In the genomic region with DNA sequence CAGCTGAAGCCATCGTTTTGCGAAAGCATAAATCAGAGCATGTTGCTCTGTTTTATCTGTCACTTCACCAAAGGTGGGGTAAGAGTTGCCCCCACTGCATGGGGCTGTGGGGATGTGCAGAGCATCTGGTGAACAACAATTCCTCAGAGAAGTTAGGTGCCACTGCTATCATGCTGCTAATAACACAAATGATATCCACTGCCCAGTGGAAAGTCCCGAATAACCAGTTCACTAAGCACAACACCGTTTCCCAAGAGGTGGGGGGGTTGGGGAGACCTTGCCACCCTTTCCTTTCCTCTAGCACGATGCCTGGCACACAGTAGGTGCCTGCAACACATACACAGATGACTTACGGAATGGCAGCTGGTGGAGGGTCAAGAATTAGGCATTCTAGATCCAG, we compare ENCODE assay signal across 27 cellular contexts. TPM values are rescaled to one million over a fixed set of nuclear protein-coding genes. Genes with fewer than 3 reads are reported as not detected.
DNase-seq lines count a peak whose midpoint lies in the region; ATAC-seq, FAIRE-seq and TF ChIP-seq lines count a peak whose summit lies in the region.
"Had no signal": no experiment of that assay in that cellular context is flagged by ENCODE, and none has a peak within 500 bp of the region (broad histone marks: within the 10 kb centered on the region; RNA-seq: fewer than 3 reads in every experiment).

No MANE protein-coding gene starts in this region.

- ATAC-seq in SK-N-SH treated with all-trans-retinoic acid at 6 μM for 48 hours: no peak
- ATAC-seq: stimulated activated effector memory CD8-positive, alpha-beta T cell treated with anti-CD3 and anti-CD28 coated beads, Interleukin-12 subunit alpha, Interleukin-12 subunit beta, amount 100 ng/mL, for 72 hours had no signal

- H4K91ac ChIP-seq in neuronal stem cell (ENCODE audit: low read depth, low read length, poor library complexity): no peak overlapping the region

- WGBS in SK-N-SH (ENCODE audit: low lambda C conversion rate): 79% methylated on average over 6 of the region's 6 CpGs
- WGBS in neuronal stem cell (ENCODE audit: extremely low coverage in 2 of 2, insufficient read length in 2 of 2, insufficient replicate concordance in 1 of 2), 2 donors: no CpG with 5 or more reads among the region's 6 CpGs
- WGBS in transverse colon (ENCODE audit: low coverage in 1 of 2), 2 donors: 53% methylated on average over 6 of the region's 6 CpGs; no CpG with 5 or more reads in 1 of the 2 donors

- peaks cover 24 to 31% of the 10 kb centered on the region in 2 experiments; a peak in 3 of 4 replicates for H3K4me1 ChIP-seq in SK-N-SH (ENCODE audit: control insufficient read depth in 1 of 2, insufficient read depth in 2 of 2, low read depth in 1 of 2, low read length in 1 of 2)
- H3K4me1 ChIP-seq in endothelial cell of umbilical vein (ENCODE audit: control insufficient read depth, extremely low read depth, insufficient read depth, low read length): peaks cover 32% of the 10 kb centered on the region
- peaks cover 19 to 23% of the 10 kb centered on the region in 2 donors for H3K4me1 ChIP-seq in neuronal stem cell (ENCODE audit: control insufficient read depth in 2 of 2, insufficient read depth in 1 of 2, low read depth in 1 of 2, low read length in 2 of 2)
- peaks cover 15 to 34% (median 27%) of the 10 kb centered on the region in 4 donors for H3K4me1 ChIP-seq in transverse colon

- H3K4me2 ChIP-seq in SK-N-SH (peak overlapping the region; percentile 45; the same call in 1 of the 2 replicates), endothelial cell of umbilical vein (ENCODE audit: insufficient read depth, low read length) (no peak overlapping the region), neuronal stem cell (ENCODE audit: insufficient read depth, low read length, poor library complexity, severe bottlenecking) (no peak overlapping the region)

- TF ChIP-seq EP300 in SK-N-SH (IDR thresholded peaks at IDR 0.05; ENCODE audit: borderline replicate concordance in 1 of 2, low read depth in 1 of 2, low read length in 1 of 2): no peak
- TF ChIP-seq EP300 in transverse colon (IDR thresholded peaks at IDR 0.05; ENCODE audit: low read depth): no peak

- H3K36me3 ChIP-seq in SK-N-SH (replicated peaks in 1 of 2; ENCODE audit: control insufficient read depth in 1 of 2, insufficient read depth in 2 of 2, low read length in 1 of 2): no peaks in the 10 kb centered on the region
- H3K36me3 ChIP-seq in endothelial cell of umbilical vein (ENCODE audit: control insufficient read depth in 2 of 2, extremely low read depth in 1 of 2, insufficient read depth in 2 of 2, low read length in 2 of 2): no peaks in the 10 kb centered on the region
- H3K36me3 ChIP-seq in neuronal stem cell (replicated peaks in 1 of 2; ENCODE audit: control insufficient read depth in 2 of 2, insufficient read depth in 2 of 2, low read length in 2 of 2): no peaks in the 10 kb centered on the region
- H3K36me3 ChIP-seq in transverse colon: no peaks in the 10 kb centered on the region

- H3F3A ChIP-seq in SK-N-SH (replicated peaks; ENCODE audit: insufficient read depth): peaks cover 18% of the 10 kb centered on the region

- CTCF ChIA-PET in SK-N-SH (lab: Yijun Ruan, JAX) (interaction anchor here (1.0 to 16.4 kb wide), 5 partner anchors 8 to 204 kb away, joined by 3 to 446 read pairs (median 3); a partner anchor contains a TSS), endothelial cell of umbilical vein (lab: Charles Lee) (interaction anchor here (1.5 to 10.0 kb wide), 6 partner anchors 12 to 321 kb away, joined by 5 to 442 read pairs (median 76); a partner anchor contains a TSS), RWPE1 (lab: Yijun Ruan, JAX) (interaction anchor here (0.6 kb wide), 1 partner anchor 1643 kb away, joined by 4 read pairs; no protein-coding TSS in a partner anchor)

- peak overlapping the region; percentile 53 for H2BK15ac ChIP-seq in neuronal stem cell (ENCODE audit: low read length)

- H3K14ac ChIP-seq in neuronal stem cell (ENCODE audit: low read length): no peak overlapping the region

- in situ Hi-C loops in transverse colon (cut with MboI; ENCODE audit: low pct_ligation_motif_present in 1 of 4, low pct_unique_long_range_greater_than_20kb in 1 of 4, low sequenced_read_pairs in 3 of 4): loop anchor here in 2 of 4 donors (5.0 to 25.0 kb wide), 3 partner anchors 53 to 434 kb away; a partner anchor contains a TSS

- intact Hi-C loops in endothelial cell of umbilical vein (cut with micrococcal nuclease): loop anchor here (1.0 to 5.0 kb wide), 3 partner anchors 52 to 441 kb away; no protein-coding TSS in a partner anchor
- intact Hi-C loops in transverse colon (cut with DNase I; ENCODE audit: low total_unique reads): loop anchor here (1.0 kb wide), 1 partner anchor 56 kb away; no protein-coding TSS in a partner anchor

- H2BK5ac ChIP-seq in neuronal stem cell (ENCODE audit: low read length): no peak overlapping the region

- no peak overlapping the region for H2BK12ac ChIP-seq in neuronal stem cell (ENCODE audit: low read length)

- DNase-seq in SK-N-SH: no peak
- peak; percentile 35 for DNase-seq in endothelial cell of umbilical vein (ENCODE audit: low read depth, low spot score)
- DNase-seq in neuronal stem cell (ENCODE audit: low spot score): no peak
- no peak for DNase-seq in transverse colon
- DNase-seq in RWPE1 (ENCODE audit: low spot score): no peak
- DNase-seq in 8988T: no peak
- no peak for DNase-seq in activated gamma-delta T cell treated with Interleukin-2 at 50 U/mL for 16 hours
- DNase-seq: activated CD4-positive, alpha-beta T cell treated with anti-CD3 and anti-CD28 coated beads, Interleukin-2, amount 50 U/mL, for 1 hour; activated CD8-positive, alpha-beta memory T cell treated with anti-CD3 and anti-CD28 coated beads, Interleukin-2, amount 50 U/mL, for 48 hours; activated naive CD4-positive, alpha-beta T cell treated with Interleukin-2 at 50 U/mL for 16 hours; effector memory CD4-positive, alpha-beta T cell; hippocampal formation; Karpas-422; NCI-H1048; NCI-H2081; NCI-H510A treated with DMSO at 0.1 percent for 48 hours; retina; SHP77 treated with DMSO at 0.1 percent for 48 hours; T-helper 1 cell had no signal

- no peak overlapping the region for H4K8ac ChIP-seq in neuronal stem cell (ENCODE audit: low read depth, low read length)

- H3K27me3 ChIP-seq in SK-N-SH (ENCODE audit: insufficient read depth): no peaks in the 10 kb centered on the region
- H3K27me3 ChIP-seq in endothelial cell of umbilical vein (ENCODE audit: control insufficient read depth in 2 of 2, insufficient read depth in 2 of 2, low read length in 2 of 2): no peaks in the 10 kb centered on the region
- H3K27me3 ChIP-seq in neuronal stem cell (ENCODE audit: control insufficient read depth in 3 of 3, insufficient read depth in 3 of 3, low read depth in 1 of 3, low read length in 3 of 3): no peaks in the 10 kb centered on the region
- H3K27me3 ChIP-seq in transverse colon: no peaks in the 10 kb centered on the region

- no peak overlapping the region for H3K4ac ChIP-seq in neuronal stem cell (ENCODE audit: low read length)

- no peak overlapping the region for H2AFZ ChIP-seq in SK-N-SH (ENCODE audit: low read depth)
- no peak overlapping the region for H2AFZ ChIP-seq in endothelial cell of umbilical vein (ENCODE audit: low read depth, low read length)
- H2AFZ ChIP-seq in neuronal stem cell (ENCODE audit: low read length): no peak overlapping the region

- H2AK5ac ChIP-seq in neuronal stem cell (ENCODE audit: low read depth, low read length): peak overlapping the region; percentile 11

- POLR2A ChIA-PET in SK-N-SH (lab: Yijun Ruan, JAX) (no interaction called here), endothelial cell of umbilical vein (lab: Charles Lee) (no interaction called here), RWPE1 (lab: Yijun Ruan, JAX; ENCODE audit: low non-redundant PET) (no interaction called here)

- H3K9me1 ChIP-seq in endothelial cell of umbilical vein (replicated peaks; ENCODE audit: control insufficient read depth, extremely low read depth, insufficient read depth, low read length): no peaks in the 10 kb centered on the region

- TF ChIP-seq POLR2A in endothelial cell of umbilical vein (IDR thresholded peaks at IDR 0.05; ENCODE audit: low read depth, low read length): no peak
- no peak for TF ChIP-seq POLR2A in transverse colon (IDR thresholded peaks at IDR 0.05)

- no peaks in the 10 kb centered on the region for H3K9me2 ChIP-seq in SK-N-SH

- no peak overlapping the region for H3K4me3 ChIP-seq in SK-N-SH (ENCODE audit: low read depth in 2 of 2, low read length in 1 of 2)
- no peak overlapping the region for H3K4me3 ChIP-seq in endothelial cell of umbilical vein (replicated peaks in 1 of 3; ENCODE audit: insufficient read depth in 1 of 3, low read depth in 1 of 3, low read length in 3 of 3)
- H3K4me3 ChIP-seq in neuronal stem cell (ENCODE audit: low read length in 2 of 2): no peak overlapping the region
- no peak overlapping the region for H3K4me3 ChIP-seq in transverse colon

- H3K79me2 ChIP-seq in SK-N-SH (ENCODE audit: insufficient read depth) (no peaks in the 10 kb centered on the region), endothelial cell of umbilical vein (ENCODE audit: control insufficient read depth, insufficient read depth, low read length) (no peaks in the 10 kb centered on the region)

- no peak for TF ChIP-seq RAD21 in SK-N-SH (IDR thresholded peaks at IDR 0.05; ENCODE audit: low read length)

- dilution Hi-C loops in endothelial cell of umbilical vein (cut with MboI; ENCODE audit: extremely low pct_ligation_motif_present, low sequenced_read_pairs): no loop called here

- no peaks in the 10 kb centered on the region for H3K9me3 ChIP-seq in SK-N-SH
- no peaks in the 10 kb centered on the region for H3K9me3 ChIP-seq in endothelial cell of umbilical vein (replicated peaks; ENCODE audit: control insufficient read depth, insufficient read depth, low read length)
- peaks cover 0 to 2% of the 10 kb centered on the region in 2 donors for H3K9me3 ChIP-seq in neuronal stem cell (replicated peaks in 1 of 2; ENCODE audit: control insufficient read depth in 2 of 2, insufficient read depth in 1 of 2, low read depth in 1 of 2, low read length in 2 of 2)
- H3K9me3 ChIP-seq in transverse colon: no peaks in the 10 kb centered on the region

- H4K20me1 ChIP-seq in SK-N-SH (ENCODE audit: insufficient read depth) (no peaks in the 10 kb centered on the region), endothelial cell of umbilical vein (replicated peaks; ENCODE audit: control insufficient read depth, extremely low read depth, insufficient read depth, low read length) (no peaks in the 10 kb centered on the region)

- no TSS peak for BruUV-seq in endothelial cell of umbilical vein (replicated peaks; lab: Mats Ljungman, UMichigan)

- H3K27ac ChIP-seq in SK-N-SH (ENCODE audit: low read depth in 2 of 2, low read length in 1 of 2) (peak overlapping the region; percentile 78 to 79; a peak in 3 of 4 replicates), endothelial cell of umbilical vein (ENCODE audit: insufficient read depth, low read depth, low read length) (peak overlapping the region; percentile 74), neuronal stem cell (replicated peaks; ENCODE audit: low read length) (no peak overlapping the region), transverse colon (peak overlapping the region; percentile 63 to 81 (median 77)), RWPE1 (no peak overlapping the region)
- H3K27ac ChIP-seq: 22Rv1 had no signal

- H3K18ac ChIP-seq in neuronal stem cell (ENCODE audit: low read length): peak overlapping the region; percentile 83

- no peak for FAIRE-seq in endothelial cell of umbilical vein (lab: Jason Lieb, UNC)
- FAIRE-seq: GM18507, keratinocyte had no signal

- H3K23ac ChIP-seq in neuronal stem cell (ENCODE audit: low read depth, low read length, poor library complexity): no peak overlapping the region

- TF ChIP-seq CTCF in SK-N-SH (IDR thresholded peaks at IDR 0.05) (no peak), endothelial cell of umbilical vein (IDR thresholded peaks at IDR 0.05; ENCODE audit: extremely low read depth in 1 of 2, insufficient read depth in 1 of 2, low read depth in 1 of 2, low read length in 2 of 2) (no peak), transverse colon (IDR thresholded peaks at IDR 0.05) (no peak), RWPE1 (conservative IDR thresholded peaks at IDR 0.05; ENCODE audit: low read depth) (no peak)

- no peak overlapping the region for H2BK120ac ChIP-seq in neuronal stem cell (ENCODE audit: low read depth, low read length)

- no peak overlapping the region for H3K9ac ChIP-seq in SK-N-SH
- no peak overlapping the region for H3K9ac ChIP-seq in endothelial cell of umbilical vein (replicated peaks; ENCODE audit: extremely low read depth, insufficient read depth, low read length)
- H3K9ac ChIP-seq in neuronal stem cell (ENCODE audit: low read depth, low read length, poor library complexity): no peak overlapping the region

- H3K79me1 ChIP-seq in neuronal stem cell (ENCODE audit: low read depth, low read length): no peaks in the 10 kb centered on the region

RNA-seq across cellular contexts. Expression of a gene that starts 38.6 kb away (rescaled TPM):
- not detected in 2 replicates for polyA plus RNA-seq in SK-N-SH (2012; rRNA removed)
- polyA plus RNA-seq in SK-N-SH (2012; cell fraction: cytosol; rRNA removed): not detected in 2 replicates
- not detected in 2 replicates for polyA plus RNA-seq in SK-N-SH (2012; cell fraction: nucleus; rRNA removed)
- total RNA-seq in endothelial cell of umbilical vein: not detected in 2 replicates
- 0.12 and 0.22 TPM in 2 replicates for polyA plus RNA-seq in endothelial cell of umbilical vein
- 0.12 and 0.20 TPM in 2 replicates for polyA plus RNA-seq in endothelial cell of umbilical vein (2011; cell fraction: cytosol; rRNA removed)
- 0.18 TPM in 1 of 2 replicates, not detected in the other for polyA plus RNA-seq in endothelial cell of umbilical vein (2011; cell fraction: nucleus; rRNA removed)
- polyA plus RNA-seq in endothelial cell of umbilical vein (2012): 0.33 and 0.52 TPM in 2 replicates
- 0.15 and 0.32 TPM in 2 replicates for polyA minus RNA-seq in endothelial cell of umbilical vein
- polyA minus RNA-seq in endothelial cell of umbilical vein (2011; cell fraction: cytosol; rRNA and poly(A)+ RNA removed): not detected
- polyA minus RNA-seq in endothelial cell of umbilical vein (2011; cell fraction: nucleus; rRNA and poly(A)+ RNA removed): not detected in 2 replicates
- 0.08 TPM for polyA plus RNA-seq in neuronal stem cell (2013, experiment 1 of 2)
- 0.08 TPM for polyA plus RNA-seq in neuronal stem cell (2013, experiment 2 of 2)
- 100 to 1,000 TPM; 243 to 431 (median 364) TPM for total RNA-seq in transverse colon
- total RNA-seq: HT1080 had no signal
- polyA plus RNA-seq: BJ, keratinocyte, neural cell had no signal

RNA-seq across cellular contexts. Expression of a gene that starts 50.8 kb away (rescaled TPM):
- 0.02 TPM in 1 of 2 replicates, not detected in the other for polyA plus RNA-seq in SK-N-SH (2012; rRNA removed)
- polyA plus RNA-seq in SK-N-SH (2012; cell fraction: cytosol; rRNA removed): 0.01 and 0.04 TPM in 2 replicates
- 0.02 and 0.04 TPM in 2 replicates for polyA plus RNA-seq in SK-N-SH (2012; cell fraction: nucleus; rRNA removed)
- 8.2 and 10.7 TPM in 2 replicates for total RNA-seq in endothelial cell of umbilical vein
- 4.8 and 5.7 TPM in 2 replicates for polyA plus RNA-seq in endothelial cell of umbilical vein
- polyA plus RNA-seq in endothelial cell of umbilical vein (2011; cell fraction: cytosol; rRNA removed): 6.3 and 6.4 TPM in 2 replicates
- 8.0 and 8.5 TPM in 2 replicates for polyA plus RNA-seq in endothelial cell of umbilical vein (2011; cell fraction: nucleus; rRNA removed)
- 2.2 and 8.5 TPM in 2 replicates for polyA plus RNA-seq in endothelial cell of umbilical vein (2012)
- 2.9 and 4.0 TPM in 2 replicates for polyA minus RNA-seq in endothelial cell of umbilical vein
- not detected for polyA minus RNA-seq in endothelial cell of umbilical vein (2011; cell fraction: cytosol; rRNA and poly(A)+ RNA removed)
- 3.0 and 3.4 TPM in 2 replicates for polyA minus RNA-seq in endothelial cell of umbilical vein (2011; cell fraction: nucleus; rRNA and poly(A)+ RNA removed)
- 2.1 TPM for polyA plus RNA-seq in neuronal stem cell (2013, experiment 1 of 2)
- 2.0 TPM for polyA plus RNA-seq in neuronal stem cell (2013, experiment 2 of 2)
- 10 to 100 TPM; 14.1 to 21.9 (median 16.0) TPM for total RNA-seq in transverse colon
- polyA plus RNA-seq: keratinocyte had no signal

Comparison
In these comparisons a context has a peak if more than half of its experiments do, and no peak if none do; other contexts are left out.
1. H3K27ac ChIP-seq: peak in SK-N-SH (2 of 2), endothelial cell of umbilical vein (single experiment) and transverse colon (4 of 4); none in neuronal stem cell (single experiment) and RWPE1 (single experiment).
2. RNA of a gene that starts 38.6 kb away (total RNA-seq): 243 to 431 TPM in transverse colon; not detected in endothelial cell of umbilical vein; every median in the first group is over 100 times any median in the second.